In genomic region chr5:75050415-75050814, GRCh38 we compare ENCODE assay signal across 8 cellular contexts. TPM values are rescaled to one million over a fixed set of nuclear protein-coding genes. Genes with fewer than 3 reads are reported as not detected.
A peak's percentile ranks its signal among the peaks of the same experiment; 100 is the strongest.
DNase-seq lines count a peak whose midpoint lies in the region; ATAC-seq and TF ChIP-seq lines count a peak whose summit lies in the region.

No MANE protein-coding gene starts in this region.

- H2BK15ac ChIP-seq in H9 (ENCODE audit: low read depth, low read length): no peak overlapping the region

- H3K9me3 ChIP-seq in H9 (ENCODE audit: control insufficient read depth, low read depth, low read length): no peaks in the 10 kb centered on the region

- H4K5ac ChIP-seq in H9 (ENCODE audit: insufficient read length, low read depth, low read length): no peak overlapping the region

- peaks cover 32 to 41% of the 10 kb centered on the region in 2 experiments for H3K4me1 Mint-ChIP-seq in H9
- H3K4me1 Mint-ChIP-seq in activated naive CD4-positive, alpha-beta T cell treated with anti-CD3 and anti-CD28 coated beads for 36 hours (ENCODE audit: low read depth): peaks cover 59% of the 10 kb centered on the region

- H3K27ac Mint-ChIP-seq in H9: no peak overlapping the region
- peak overlapping the region; percentile 93 for H3K27ac Mint-ChIP-seq in activated naive CD4-positive, alpha-beta T cell treated with anti-CD3 and anti-CD28 coated beads for 36 hours

- H3K4me2 ChIP-seq in H9 (ENCODE audit: insufficient read depth, insufficient read length, low read length): peak overlapping the region; percentile 76

- H3K23ac ChIP-seq in H9 (ENCODE audit: insufficient read length, low read depth, low read length): no peak overlapping the region

- DNase-seq in H9: peak; percentile 77
- peak; percentile 30 for DNase-seq in activated naive CD4-positive, alpha-beta T cell treated with anti-CD3 and anti-CD28 coated beads for 36 hours
- peak; percentile 47 for DNase-seq in iPS-NIHi11 (ENCODE audit: low spot score)
- DNase-seq in DMS79 (lab: John Stamatoyannopoulos, UW): no peak
- DNase-seq in MV-4-11 (lab: John Stamatoyannopoulos, UW): no peak

- H3K18ac ChIP-seq in H9 (ENCODE audit: insufficient read length, low read depth, low read length): no peak overlapping the region

- H3K79me1 ChIP-seq in H9 (ENCODE audit: insufficient read depth, low read depth, low read length, poor library complexity, severe bottlenecking): no peaks in the 10 kb centered on the region

- H2BK20ac ChIP-seq in H9 (ENCODE audit: low read depth, low read length, poor library complexity, severe bottlenecking): no peak overlapping the region

- no peak overlapping the region for H4K8ac ChIP-seq in H9 (replicated peaks; ENCODE audit: insufficient read length, low read depth, low read length)

- TF ChIP-seq CTCF in C4-2B (conservative IDR thresholded peaks at IDR 0.05) (0 out of 2 replicates have a peak, but pooled peaks have one; percentile 0), H9 (conservative IDR thresholded peaks at IDR 0.05) (peak; percentile 48; the same call in 2 of the 3 replicates)

- no peak overlapping the region for H2AK5ac ChIP-seq in H9 (ENCODE audit: insufficient read length, low read length)

- no peak overlapping the region for H3K9ac ChIP-seq in H9 (ENCODE audit: extremely low read depth, insufficient read length, low read length)

- no peaks in the 10 kb centered on the region; a peak in 2 of 5 replicates for H3K9me3 Mint-ChIP-seq in H9
- no peaks in the 10 kb centered on the region for H3K9me3 Mint-ChIP-seq in activated naive CD4-positive, alpha-beta T cell treated with anti-CD3 and anti-CD28 coated beads for 36 hours

- peaks cover 37% of the 10 kb centered on the region for H3K27me3 Mint-ChIP-seq in H9 (ENCODE audit: low read depth)
- no peaks in the 10 kb centered on the region for H3K27me3 Mint-ChIP-seq in activated naive CD4-positive, alpha-beta T cell treated with anti-CD3 and anti-CD28 coated beads for 36 hours (ENCODE audit: low read depth)

- intact Hi-C loops in activated naive CD4-positive, alpha-beta T cell treated with anti-CD3 and anti-CD28 coated beads for 36 hours (cut with micrococcal nuclease): loop anchor here (1.0 to 10.0 kb wide), 14 partner anchors 40 to 1492 kb away; partner anchors contain the start of genes CERT1, FAM169A, GFM2 and HEXB

- no peak overlapping the region for H3K4ac ChIP-seq in H9 (ENCODE audit: low read depth, low read length)

- H3K4me1 ChIP-seq in H9 (ENCODE audit: insufficient read depth, low read length): peaks cover 23% of the 10 kb centered on the region

- no peak overlapping the region for H3T11ph ChIP-seq in H9 (ENCODE audit: low read length)

- H4K20me1 ChIP-seq in H9 (ENCODE audit: control insufficient read depth, insufficient read depth, insufficient read length): no peaks in the 10 kb centered on the region

- H4K91ac ChIP-seq in H9 (ENCODE audit: insufficient read length, low read depth, low read length): no peak overlapping the region

- no peak overlapping the region for H2AFZ ChIP-seq in H9 (ENCODE audit: low read length)

- no peaks in the 10 kb centered on the region; the same call in 1 of the 2 replicates for H3K27me3 ChIP-seq in H9 (ENCODE audit: insufficient read depth, low read length)

- H2BK5ac ChIP-seq in H9 (ENCODE audit: insufficient read length, low read length): no peak overlapping the region

- CTCF ChIA-PET in activated naive CD4-positive, alpha-beta T cell treated with anti-CD3 and anti-CD28 coated beads for 36 hours (lab: Charles Lee): interaction anchor here (0.6 to 4.5 kb wide), 47 partner anchors 9 to 631 kb away, joined by 3 to 40 read pairs (median 4); partner anchors contain the start of genes ANKRD31 and HMGCR

- no peak overlapping the region for H3K27ac ChIP-seq in C4-2B
- no peak overlapping the region for H3K27ac ChIP-seq in H9 (ENCODE audit: insufficient read length, low read depth, low read length)

- WGBS in H9 (ENCODE audit: extremely low coverage, insufficient read length, low lambda C conversion rate): no CpG with 5 or more reads among the region's 11 CpGs

- peak overlapping the region in 1 of 2 experiments; percentile 25; a peak in 1 of 5 replicates for H3K4me3 Mint-ChIP-seq in H9
- H3K4me3 Mint-ChIP-seq in activated naive CD4-positive, alpha-beta T cell treated with anti-CD3 and anti-CD28 coated beads for 36 hours: peak overlapping the region; percentile 84

- H2BK12ac ChIP-seq in H9 (ENCODE audit: insufficient read length, low read depth, low read length): no peak overlapping the region

- H3K36me3 Mint-ChIP-seq in H9 (ENCODE audit: insufficient read depth in 1 of 3, low read depth in 3 of 3): peaks cover 0 to 4% (median 0%) of the 10 kb centered on the region in 3 experiments; a peak in 1 of 7 replicates
- peaks cover 9% of the 10 kb centered on the region for H3K36me3 Mint-ChIP-seq in activated naive CD4-positive, alpha-beta T cell treated with anti-CD3 and anti-CD28 coated beads for 36 hours (ENCODE audit: low read depth)

- H3K23me2 ChIP-seq in H9 (ENCODE audit: insufficient read length, low read depth, low read length, poor library complexity, severe bottlenecking): peaks cover 13% of the 10 kb centered on the region

- ATAC-seq in GM21737 (IDR thresholded peaks at IDR 0.05; ENCODE audit: unreplicated experiment) (no peak), HG02571 (IDR thresholded peaks at IDR 0.05; ENCODE audit: unreplicated experiment) (no peak)

- no peak overlapping the region for H3K56ac ChIP-seq in H9 (ENCODE audit: insufficient read length, low read depth, low read length)

- H3K14ac ChIP-seq in H9 (ENCODE audit: insufficient read depth, low read length): no peak overlapping the region

- no peak overlapping the region for H2BK120ac ChIP-seq in H9 (ENCODE audit: low read depth, low read length, poor library complexity, severe bottlenecking)

- peaks cover 36% of the 10 kb centered on the region; the same call in 1 of the 2 replicates for H3K79me2 ChIP-seq in H9 (ENCODE audit: insufficient read depth, low read length)

RNA-seq across cellular contexts. Expression of gene GCNT4, which starts 1.9 kb away (rescaled TPM):
- 0.63 and 0.66 TPM in 2 replicates for total RNA-seq in H9 (2021)
- 1 to 10 TPM; 2.1 to 2.4 TPM for total RNA-seq in activated naive CD4-positive, alpha-beta T cell treated with anti-CD3 and anti-CD28 coated beads for 36 hours

Comparison
In these comparisons a context has a peak if more than half of its experiments do, and no peak if none do; other contexts are left out.
1. DNase-seq: peak in H9 (single experiment), activated naive CD4-positive, alpha-beta T cell treated with anti-CD3 and anti-CD28 coated beads for 36 hours (single experiment) and iPS-NIHi11 (single experiment); none in DMS79 (single experiment) and MV-4-11 (single experiment).